Comparison of ENCODE assay signal across 22 cellular contexts in genomic region chr3:42700366-42701288, GRCh38. TPM values are rescaled to one million over a fixed set of nuclear protein-coding genes. Genes with fewer than 3 reads are reported as not detected.
DNase-seq lines count a peak whose midpoint lies in the region; ATAC-seq and TF ChIP-seq lines count a peak whose summit lies in the region.
"Had no signal": no experiment of that assay in that cellular context is flagged by ENCODE, and none has a peak within 500 bp of the region (broad histone marks: within the 10 kb centered on the region; RNA-seq: fewer than 3 reads in every experiment).

No MANE protein-coding gene starts in this region.

- intact Hi-C loops in heart left ventricle (cut with DNase I) (loop anchor here in 6 of 10 donors (2.0 to 5.0 kb wide), 3 partner anchors 40 to 43 kb away; no protein-coding TSS in a partner anchor), left ventricle myocardium superior (cut with micrococcal nuclease) (no loop called here), tibial artery (cut with DNase I; ENCODE audit: low total_unique reads) (no loop called here), thyroid gland (cut with DNase I) (no loop called here)

- no peaks in the 10 kb centered on the region for H3F3A ChIP-seq in GM23248 (ENCODE audit: insufficient read depth)

- peaks cover 0 to 53% (median 6%) of the 10 kb centered on the region in 12 donors for H3K4me1 ChIP-seq in heart left ventricle
- peaks cover 0 to 16% (median 15%) of the 10 kb centered on the region in 4 donors for H3K4me1 ChIP-seq in tibial artery
- H3K4me1 ChIP-seq in GM23248 (ENCODE audit: insufficient read depth): no peaks in the 10 kb centered on the region
- peaks cover 14 to 27% of the 10 kb centered on the region in 2 donors for H3K4me1 ChIP-seq in thyroid gland
- H3K4me1 ChIP-seq: esophagus squamous epithelium had no signal

- H3K4me2 ChIP-seq in GM23248 (ENCODE audit: unreplicated experiment): no peak overlapping the region

- H3K79me2 ChIP-seq in GM23248 (ENCODE audit: insufficient read depth): no peaks in the 10 kb centered on the region

- 36 to 52% (median 46%) methylated on average over 10 to 15 of the region's 15 CpGs for WGBS in heart left ventricle, 4 donors
- WGBS in GM23248 (ENCODE audit: low coverage in 1 of 2, low lambda C conversion rate in 2 of 2, missing lambda C conversion rate in 2 of 2), 2 experiments: 67% methylated on average over 14 to 15 of the region's 15 CpGs
- 75 to 82% methylated on average over 10 to 12 of the region's 15 CpGs for WGBS in thyroid gland, 2 donors

- H3K27me3 ChIP-seq in heart left ventricle: no peaks in the 10 kb centered on the region
- peaks cover 0 to 4% of the 10 kb centered on the region in 2 donors for H3K27me3 ChIP-seq in tibial artery
- H3K27me3 ChIP-seq in GM23248 (replicated peaks; ENCODE audit: insufficient read depth): 0 out of 2 replicates have a peak, but pooled peaks cover 3% of the 10 kb centered on the region
- no peaks in the 10 kb centered on the region for H3K27me3 ChIP-seq in thyroid gland

- H3K9ac ChIP-seq in GM23248: no peak overlapping the region

- no peak overlapping the region for H2AFZ ChIP-seq in GM23248

- TF ChIP-seq CTCF in heart left ventricle (IDR thresholded peaks at IDR 0.05) (no peak), tibial artery (IDR thresholded peaks at IDR 0.05) (no peak), thyroid gland (IDR thresholded peaks at IDR 0.05) (no peak)

- no peaks in the 10 kb centered on the region for H4K20me1 ChIP-seq in GM23248 (ENCODE audit: insufficient read depth)

- H3K4me3 ChIP-seq in heart left ventricle: peak overlapping the region; percentile 23 to 67 (median 54)
- H3K4me3 ChIP-seq in tibial artery: no peak overlapping the region
- no peak overlapping the region for H3K4me3 ChIP-seq in GM23248
- no peak overlapping the region for H3K4me3 ChIP-seq in thyroid gland (replicated peaks in 1 of 3)
- H3K4me3 ChIP-seq: esophagus squamous epithelium, mucosa of descending colon had no signal

- H3K9me3 ChIP-seq in heart left ventricle (no peaks in the 10 kb centered on the region), tibial artery (no peaks in the 10 kb centered on the region), GM23248 (ENCODE audit: low read depth) (no peaks in the 10 kb centered on the region), thyroid gland (no peaks in the 10 kb centered on the region)
- H3K9me3 ChIP-seq: esophagus squamous epithelium, mucosa of descending colon had no signal

- in situ Hi-C loops in GM23248 (cut with MboI): no loop called here

- H3K27ac ChIP-seq in heart left ventricle: peak overlapping the region; percentile 40 to 99 (median 92)
- peak overlapping the region; percentile 99 for H3K27ac ChIP-seq in caudate nucleus (ENCODE audit: low read depth, low read length)
- no peak overlapping the region for H3K27ac ChIP-seq in tibial artery
- H3K27ac ChIP-seq in GM23248: no peak overlapping the region
- no peak overlapping the region for H3K27ac ChIP-seq in thyroid gland
- H3K27ac ChIP-seq: esophagus squamous epithelium had no signal

- TF ChIP-seq POLR2A in heart left ventricle (IDR thresholded peaks at IDR 0.05) (no peak), thyroid gland (IDR thresholded peaks at IDR 0.05) (no peak)

- DNase-seq in heart left ventricle (peak in 1 of 5 donors; percentile 16), left ventricle myocardium superior (no peak), caudate nucleus (lab: John Stamatoyannopoulos, UW) (no peak), mesenteric fat pad (ENCODE audit: low spot score) (peak; percentile 81), tibial artery (peak; percentile 16 to 55), GM23248 (no peak), thyroid gland (no peak), SIG-M5 (lab: John Stamatoyannopoulos, UW) (no peak)
- DNase-seq: amniotic stem cell; effector CD8-positive, alpha-beta T cell; esophagus squamous epithelium; HFFc6; NCI-H1436; NCI-H2171 treated with DMSO at 0.1 percent for 48 hours; NCI-H526 treated with DMSO at 0.1 percent for 48 hours had no signal

- peaks cover 0 to 7% (median 0%) of the 10 kb centered on the region in 9 donors for H3K36me3 ChIP-seq in heart left ventricle
- no peaks in the 10 kb centered on the region for H3K36me3 ChIP-seq in tibial artery
- no peaks in the 10 kb centered on the region for H3K36me3 ChIP-seq in GM23248 (ENCODE audit: low read depth)
- H3K36me3 ChIP-seq in thyroid gland: no peaks in the 10 kb centered on the region
- H3K36me3 ChIP-seq: esophagus squamous epithelium had no signal

- ATAC-seq in heart left ventricle (no peak), left ventricle myocardium superior (no peak)

- H3K9me2 ChIP-seq in GM23248 (ENCODE audit: insufficient read depth): no peaks in the 10 kb centered on the region

RNA-seq across cellular contexts. Expression of gene HHATL, which starts 2.0 kb away (rescaled TPM):
- total RNA-seq in heart left ventricle: 100 to 1,000 TPM; 305 to 823 (median 538) TPM
- polyA plus RNA-seq in heart left ventricle: 1,000 to 10,000 TPM in 1 of 2 donors, 100 to 1,000 TPM in 1; 188 to 1,023 TPM
- 463 TPM for total RNA-seq in left ventricle myocardium superior
- 0.48 TPM for total RNA-seq in mesenteric fat pad
- not detected in 2 replicates for total RNA-seq in GM23248 (2014; rRNA removed; shearing (Covaris generic))
- polyA plus RNA-seq in GM23248 (2016; fragmentation: Nextera tagmentation; extraction: Ambion mirVana): not detected in 2 replicates
- total RNA-seq in thyroid gland: 10 to 100 TPM; 15.7 to 64.1 (median 32.4) TPM
- total RNA-seq: activated T-helper 2 cell treated with anti-CD3 and anti-CD28 coated beads, Interferon-gamma antibody, Interleukin-2, Interleukin-4, amounts not matched to agents 10 μg/mL and 5 μg/mL and 100 μg/mL, durations not matched to agents 14 hours and 24 hours and 36 hours; Calu3; esophagus squamous epithelium; HFFc6; MCF 10A; neural crest cell had no signal
- polyA plus RNA-seq: IgD-negative memory B cell had no signal

RNA-seq across cellular contexts. Expression of gene KLHL40, which starts 15.3 kb away (rescaled TPM):
- 1 to 10 TPM in 2 of 9 donors, under 1 TPM in 6, not detected in 1; 0.19 to 5.6 (median 0.73) TPM for total RNA-seq in heart left ventricle
- 1 to 10 TPM in 1 of 2 donors, under 1 TPM in 1; 0.61 to 6.8 TPM for polyA plus RNA-seq in heart left ventricle
- total RNA-seq in left ventricle myocardium superior: 0.12 TPM
- total RNA-seq in mesenteric fat pad: not detected
- total RNA-seq in GM23248 (2014; rRNA removed; shearing (Covaris generic)): not detected in 2 replicates
- not detected in 2 replicates for polyA plus RNA-seq in GM23248 (2016; fragmentation: Nextera tagmentation; extraction: Ambion mirVana)
- total RNA-seq in thyroid gland: not detected
- total RNA-seq: activated T-helper 2 cell treated with anti-CD3 and anti-CD28 coated beads, Interferon-gamma antibody, Interleukin-2, Interleukin-4, amounts not matched to agents 10 μg/mL and 5 μg/mL and 100 μg/mL, durations not matched to agents 14 hours and 24 hours and 36 hours; Calu3; esophagus squamous epithelium; HFFc6; MCF 10A; mucosa of descending colon; neural crest cell; subcutaneous adipose tissue had no signal
- polyA plus RNA-seq: IgD-negative memory B cell had no signal

RNA-seq across cellular contexts. Expression of gene ZBTB47, which starts 47.1 kb away (rescaled TPM):
- 100 to 1,000 TPM in 7 of 9 donors, 10 to 100 TPM in 2; 76.6 to 184 (median 131) TPM for total RNA-seq in heart left ventricle
- 100 to 1,000 TPM; 110 to 111 TPM for polyA plus RNA-seq in heart left ventricle
- 90.5 TPM for total RNA-seq in left ventricle myocardium superior
- total RNA-seq in mesenteric fat pad: 58.2 TPM
- total RNA-seq in GM23248 (2014; rRNA removed; shearing (Covaris generic)): 65.4 and 72.8 TPM in 2 replicates
- polyA plus RNA-seq in GM23248 (2016; fragmentation: Nextera tagmentation; extraction: Ambion mirVana): 5.2 TPM in 2 replicates
- total RNA-seq in thyroid gland: 10 to 100 TPM; 33.3 to 44.4 (median 42.0) TPM

Comparison
In these comparisons a context has a peak if more than half of its experiments do, and no peak if none do; other contexts are left out.
1. intact Hi-C loops: an anchor here in heart left ventricle (2.0 to 5.0 kb wide); none called in left ventricle myocardium superior, tibial artery and thyroid gland.
2. DNase-seq: peak in mesenteric fat pad (single experiment) and tibial artery (2 of 2); none in left ventricle myocardium superior (single experiment), caudate nucleus (0 of 61), GM23248 (single experiment), thyroid gland (0 of 2) and SIG-M5 (single experiment).
3. H3K27ac ChIP-seq: peak in heart left ventricle (12 of 12) and caudate nucleus (single experiment); none in tibial artery (0 of 2), GM23248 (single experiment) and thyroid gland (0 of 3).
4. H3K4me3 ChIP-seq: peak in heart left ventricle (12 of 12); none in tibial artery (0 of 2), GM23248 (single experiment) and thyroid gland (0 of 3).
5. RNA of gene HHATL, which starts 2.0 kb away (total RNA-seq): 305 to 823 TPM in heart left ventricle, 463 TPM in left ventricle myocardium superior (single experiment) and 15.7 to 64.1 TPM in thyroid gland; 0.48 TPM in mesenteric fat pad (single experiment) and not detected in GM23248; every median in the first group is over 10 times any median in the second.